ENCODE assay signal across 1 cellular context in genomic region chr4:8526363-8526855, GRCh38.
TF ChIP-seq lines count a peak whose summit lies in the region.

No MANE protein-coding gene starts in this region.

TF ChIP-seq in H1, 55 proteins besides CTCF, POLR2A, EP300 and RAD21:
- TF ChIP-seq BCL11A (IDR thresholded peaks at IDR 0.05; ENCODE audit: low read depth in 2 of 2, low read length in 2 of 2) = no peak
- TF ChIP-seq CHD1 (IDR thresholded peaks at IDR 0.05; ENCODE audit: low read depth, low read length) = no peak
- no peak for TF ChIP-seq KDM4A (IDR thresholded peaks at IDR 0.05; ENCODE audit: low read depth, low read length, severe bottlenecking)
- TF ChIP-seq POLR2AphosphoS5 (IDR thresholded peaks at IDR 0.05; ENCODE audit: low read depth, low read length) = no peak
- TF ChIP-seq PHF8 (conservative IDR thresholded peaks at IDR 0.05; ENCODE audit: low read depth, low read length) = no peak
TF ChIP-seq in H1: peak in this region for 0.
